Comparison of ENCODE assay signal across 8 cellular contexts in the genomic region with DNA sequence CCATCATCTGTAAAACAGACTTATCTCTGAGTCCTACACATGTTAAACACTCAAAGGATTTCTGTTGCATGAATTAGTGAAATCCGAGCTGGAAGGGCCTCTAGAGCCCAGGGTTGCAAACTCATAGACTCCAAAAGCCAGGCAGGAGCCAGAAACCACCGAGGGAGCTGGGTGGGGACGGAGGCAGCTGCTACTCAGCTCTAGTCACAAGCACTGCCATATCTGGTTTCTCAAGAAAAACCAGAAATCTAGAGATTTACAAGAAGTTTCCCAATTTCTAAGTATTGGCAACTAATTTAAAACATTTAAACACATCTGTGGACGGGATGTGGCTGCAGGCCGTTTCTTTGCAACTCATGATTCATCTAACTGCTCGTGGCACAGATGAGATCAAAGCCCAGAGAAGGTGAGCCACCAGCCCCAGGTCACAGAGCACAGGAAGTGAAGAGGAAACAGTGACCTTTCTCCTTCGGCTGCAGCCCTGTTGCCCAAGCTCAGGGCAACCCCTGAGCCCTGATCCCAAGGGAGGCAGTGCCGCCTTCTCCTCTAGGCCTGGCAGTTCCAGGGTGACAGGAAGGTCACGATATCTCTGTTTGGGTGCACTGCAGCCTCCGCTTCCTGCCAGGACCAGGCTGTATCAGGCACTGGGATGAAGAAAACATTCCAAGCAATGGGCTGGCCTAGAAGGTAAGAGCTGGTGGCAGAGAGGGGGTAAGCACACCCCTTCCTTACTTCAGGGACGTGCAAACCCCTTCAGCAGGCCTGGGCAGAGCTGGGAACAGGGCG.
DNase-seq lines count a peak whose midpoint lies in the region; ATAC-seq lines count a peak whose summit lies in the region.

No MANE protein-coding gene starts in this region.

- no peak for ATAC-seq in HG02588 (IDR thresholded peaks at IDR 0.05; ENCODE audit: unreplicated experiment)
- ATAC-seq in GM18511 (IDR thresholded peaks at IDR 0.05; ENCODE audit: unreplicated experiment): no peak
- ATAC-seq in HG03097 (IDR thresholded peaks at IDR 0.05; ENCODE audit: low FRiP score, unreplicated experiment): no peak

- peak; percentile 43 for DNase-seq in activated gamma-delta T cell treated with Interleukin-2 at 50 U/mL for 16 hours
- DNase-seq in activated gamma-delta T cell (lab: John Stamatoyannopoulos, UW): no peak
- peak; percentile 40 for DNase-seq in activated T-helper 9 cell treated with anti-CD3 and anti-CD28 coated beads, Interleukin-2, amount 50 U/mL, for 16 hours (ENCODE audit: low read depth)
- DNase-seq in iris pigment epithelial cell (ENCODE audit: low read depth): peak; percentile 90
- DNase-seq in stimulated activated CD8-positive, alpha-beta memory T cell treated with anti-CD3 and anti-CD28 coated beads, Interleukin-4, amount 100 ng/mL, for 4 hours (ENCODE audit: low read depth in 2 of 2, low spot score in 1 of 2): peak; percentile 27 to 28
